Comparison of ENCODE assay signal across 8 cellular contexts in the genomic region with DNA sequence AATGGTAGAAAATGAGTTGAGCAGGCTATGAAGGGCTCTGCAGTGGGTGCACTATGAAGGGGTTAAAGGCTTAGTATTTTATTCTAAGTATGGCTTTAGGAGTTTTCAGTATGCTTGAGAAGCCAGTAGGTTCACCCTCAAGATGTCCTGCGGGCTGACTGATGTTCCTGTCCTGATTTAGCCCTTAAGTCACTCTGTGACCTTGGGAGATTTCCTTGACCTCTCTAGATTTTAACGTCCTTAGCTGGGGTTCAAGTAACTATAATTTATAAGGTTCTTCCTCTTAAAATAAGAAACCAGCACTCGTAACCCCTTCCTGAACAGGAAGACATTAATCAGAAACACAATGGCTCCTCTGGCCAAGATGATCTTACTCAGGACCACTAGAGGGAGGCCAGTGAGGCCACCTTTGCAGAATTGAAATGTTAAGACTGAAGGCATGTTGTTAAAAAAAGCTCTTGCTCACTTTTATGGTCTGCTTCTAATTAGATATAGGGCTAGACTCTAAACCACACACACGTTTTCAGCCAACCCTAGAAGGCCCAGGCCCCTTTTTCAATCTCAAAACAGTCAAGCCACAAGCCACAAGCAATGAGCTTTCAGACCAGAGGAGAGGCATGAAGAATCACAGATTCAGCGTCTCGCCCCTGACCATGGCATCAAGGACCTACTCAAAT. TPM values are rescaled to one million over a fixed set of nuclear protein-coding genes. Genes with fewer than 3 reads are reported as not detected.
DNase-seq lines count a peak whose midpoint lies in the region; ATAC-seq and TF ChIP-seq lines count a peak whose summit lies in the region.

No MANE protein-coding gene starts in this region.

- TF ChIP-seq EP300 in Ishikawa (IDR thresholded peaks at IDR 0.05; ENCODE audit: borderline replicate concordance), result no peak

- H4K20me1 ChIP-seq in fibroblast of lung (ENCODE audit: control insufficient read depth, extremely low read depth, insufficient read depth, low read length), result no peaks in the 10 kb centered on the region

- peak; percentile 66 for ATAC-seq in GM19328 (IDR thresholded peaks at IDR 0.05; ENCODE audit: unreplicated experiment)
- ATAC-seq in HG03095 (IDR thresholded peaks at IDR 0.05; ENCODE audit: unreplicated experiment), result no peak

- TF ChIP-seq CTCF in fibroblast of lung (conservative IDR thresholded peaks at IDR 0.05 in 1 of 2, IDR thresholded peaks at IDR 0.05 in 1 of 2; ENCODE audit: low read depth in 1 of 2, low read length in 2 of 2), result peak; percentile 37 to 41

- H3K79me2 ChIP-seq in fibroblast of lung (ENCODE audit: control insufficient read depth, insufficient read depth, low read length), result no peaks in the 10 kb centered on the region

- H3K36me3 ChIP-seq in fibroblast of lung (ENCODE audit: control insufficient read depth, insufficient read depth, low read length), result no peaks in the 10 kb centered on the region

- DNase-seq in AG08395 (ENCODE audit: low spot score) (peak; percentile 36), fibroblast of lung (ENCODE audit: low read depth in 2 of 2) (peak; percentile 33 to 92), NCI-H1930 (lab: John Stamatoyannopoulos, UW) (no peak), activated T-cell treated with anti-CD3 and anti-CD28 coated beads for 4 hours (no peak), NCI-H1105 (lab: John Stamatoyannopoulos, UW) (no peak)

- H3K4me3 ChIP-seq in fibroblast of lung (replicated peaks in 1 of 4; ENCODE audit: control extremely low read depth in 1 of 4, insufficient read depth in 1 of 4, low read depth in 3 of 4, low read length in 4 of 4), result no peak overlapping the region

- H3K27ac ChIP-seq in fibroblast of lung (ENCODE audit: insufficient read depth, low read length), result no peak overlapping the region

- H3K9me3 ChIP-seq in fibroblast of lung (ENCODE audit: control insufficient read depth, insufficient read depth, low read depth, low read length), result no peaks in the 10 kb centered on the region

- no peak overlapping the region for H2AFZ ChIP-seq in fibroblast of lung (ENCODE audit: low read length)

- no peak overlapping the region for H3K9ac ChIP-seq in fibroblast of lung (ENCODE audit: insufficient read depth, low read length)

- no peaks in the 10 kb centered on the region for H3K27me3 ChIP-seq in fibroblast of lung (ENCODE audit: control insufficient read depth, insufficient read depth, low read length)

- H3K4me2 ChIP-seq in fibroblast of lung (ENCODE audit: extremely low read depth, insufficient read depth, low read length), result no peak overlapping the region

- peaks cover 11% of the 10 kb centered on the region for H3K4me1 ChIP-seq in fibroblast of lung (ENCODE audit: control insufficient read depth, extremely low read depth, insufficient read depth, low read length)

- peak; percentile 33; the same call in 1 of the 2 replicates for TF ChIP-seq RAD21 in Ishikawa (IDR thresholded peaks at IDR 0.05; ENCODE audit: low read depth)

TF ChIP-seq in Ishikawa, 13 proteins besides CTCF, POLR2A, EP300 and RAD21:
- no peak for TF ChIP-seq CEBPB (IDR thresholded peaks at IDR 0.05)
- no peak for TF ChIP-seq ZBTB7A (IDR thresholded peaks at IDR 0.05; ENCODE audit: low read depth)
- no peak for TF ChIP-seq CREB1 (IDR thresholded peaks at IDR 0.05; ENCODE audit: low read depth)
- no peak for TF ChIP-seq REST (IDR thresholded peaks at IDR 0.05; ENCODE audit: low read depth)
- TF ChIP-seq TCF12 (IDR thresholded peaks at IDR 0.05; ENCODE audit: low read depth), result no peak
- no peak for TF ChIP-seq NFIC (IDR thresholded peaks at IDR 0.05)
- no peak for TF ChIP-seq YY1 (IDR thresholded peaks at IDR 0.05; ENCODE audit: low read depth)
- no peak for TF ChIP-seq MAX (IDR thresholded peaks at IDR 0.05)

RNA-seq across cellular contexts. Expression of gene CDK1, which starts 42.0 kb away (rescaled TPM):
- 4.4 and 13.9 TPM in 2 replicates for total RNA-seq in fibroblast of lung
- polyA plus RNA-seq in fibroblast of lung, result 14.8 and 42.4 TPM in 2 replicates
- 9.3 and 31.6 TPM in 2 replicates for polyA plus RNA-seq in fibroblast of lung (2012)
- 2.1 TPM in 1 of 2 replicates, not detected in the other for polyA minus RNA-seq in fibroblast of lung (ENCODE audit: low replicate concordance)

Comparison
In these comparisons a context has a peak if more than half of its experiments do, and no peak if none do; other contexts are left out.
1. DNase-seq: peak in AG08395 (single experiment) and fibroblast of lung (2 of 2); none in NCI-H1930 (0 of 2), activated T-cell treated with anti-CD3 and anti-CD28 coated beads for 4 hours (single experiment) and NCI-H1105 (single experiment).